ENCODE assay signal across 21 cellular contexts in the genomic region with DNA sequence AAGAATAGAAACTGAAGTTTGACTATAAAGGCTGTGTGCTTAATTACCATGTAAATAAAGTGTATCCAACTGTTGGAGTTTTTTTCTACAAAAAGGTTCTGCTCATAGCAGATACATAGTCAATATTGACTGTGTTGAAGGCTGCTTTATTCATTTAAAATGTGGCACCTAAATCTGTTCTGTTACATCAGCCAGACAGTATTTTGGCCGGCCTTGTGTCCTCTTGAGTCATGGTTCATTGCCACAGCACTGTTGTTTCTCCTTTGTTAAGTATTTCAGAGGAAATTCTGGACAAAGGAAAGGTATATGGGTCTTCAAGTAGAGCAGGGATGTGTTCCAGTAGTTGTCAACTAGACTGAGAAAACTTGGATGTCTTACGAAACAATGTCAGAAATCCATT.
DNase-seq lines count a peak whose midpoint lies in the region; TF ChIP-seq lines count a peak whose summit lies in the region.
"Had no signal": no experiment of that assay in that cellular context is flagged by ENCODE, and none has a peak within 500 bp of the region (broad histone marks: within the 10 kb centered on the region; RNA-seq: fewer than 3 reads in every experiment).

No MANE protein-coding gene starts in this region.

- H3K36me3 Mint-ChIP-seq in progenitor cell of endocrine pancreas (ENCODE audit: insufficient read depth), result peaks cover 2% of the 10 kb centered on the region
- H3K36me3 Mint-ChIP-seq in HFFc6 (ENCODE audit: low read depth), result peaks cover 23% of the 10 kb centered on the region
- H3K36me3 Mint-ChIP-seq: activated naive CD4-positive, alpha-beta T cell treated with anti-CD3 and anti-CD28 coated beads, Interleukin-2, amount 50 U/mL, for 72 hours had no signal

- H3K36me3 ChIP-seq in MG63, result no peaks in the 10 kb centered on the region
- H3K36me3 ChIP-seq: neutrophil had no signal

- no peak overlapping the region for H3K4me3 Mint-ChIP-seq in progenitor cell of endocrine pancreas (ENCODE audit: low read depth)
- H3K4me3 Mint-ChIP-seq in HFFc6, result no peak overlapping the region
- H3K4me3 Mint-ChIP-seq: activated CD4-positive, alpha-beta T cell treated with anti-CD3 and anti-CD28 coated beads for 36 hours; central memory CD8-positive, alpha-beta T cell; H9 had no signal

- no peak overlapping the region for H3K27ac ChIP-seq in coronary artery
- H3K27ac ChIP-seq: neutrophil, RWPE1 had no signal

- H3K9me3 ChIP-seq in MG63, result no peaks in the 10 kb centered on the region
- H3K9me3 ChIP-seq: neutrophil had no signal

- DNase-seq in DMS153 (lab: John Stamatoyannopoulos, UW) (peak; percentile 85), MG63 (peak; percentile 6), SHP77 treated with DMSO at 0.1 percent for 48 hours (lab: John Stamatoyannopoulos, UW) (peak; percentile 47), fibroblast of the aortic adventitia (ENCODE audit: low read depth) (peak; percentile 89), coronary artery (ENCODE audit: low spot score) (no peak), progenitor cell of endocrine pancreas (ENCODE audit: low spot score, unreplicated experiment) (no peak), HFFc6 (no peak)
- DNase-seq in activated effector memory CD4-positive, alpha-beta T cell treated with anti-CD3 and anti-CD28 coated beads, Interleukin-2, amount 50 U/mL, for 16 hours, result no peak
- DNase-seq: activated CD4-positive, alpha-beta T cell treated with anti-CD3 and anti-CD28 coated beads for 36 hours; activated T-cell treated with anti-CD3 and anti-CD28 coated beads for 4 hours; AML-193; H9; head of caudate nucleus; kidney; NCI-H1105 treated with DMSO at 0.1 percent for 48 hours; stimulated activated CD4-positive, alpha-beta T cell treated with anti-CD3 and anti-CD28 coated beads, Interleukin-4, amount 100 ng/mL, for 4 hours; trophoblast cell had no signal

- H3K27me3 Mint-ChIP-seq in progenitor cell of endocrine pancreas, result no peaks in the 10 kb centered on the region
- no peaks in the 10 kb centered on the region for H3K27me3 Mint-ChIP-seq in HFFc6 (ENCODE audit: insufficient read depth)
- H3K27me3 Mint-ChIP-seq: activated CD4-positive, alpha-beta T cell treated with anti-CD3 and anti-CD28 coated beads for 36 hours; central memory CD8-positive, alpha-beta T cell had no signal

- H3K4me3 ChIP-seq in MG63, result no peak overlapping the region
- H3K4me3 ChIP-seq in fibroblast of the aortic adventitia (ENCODE audit: low read depth, low read length), result no peak overlapping the region
- H3K4me3 ChIP-seq in coronary artery, result no peak overlapping the region

- TF ChIP-seq CTCF in fibroblast of the aortic adventitia (IDR thresholded peaks at IDR 0.05; ENCODE audit: insufficient read depth, low read length) (no peak), coronary artery (IDR thresholded peaks at IDR 0.05) (no peak), progenitor cell of endocrine pancreas (IDR thresholded peaks at IDR 0.05; ENCODE audit: unreplicated experiment) (no peak), HFFc6 (IDR thresholded peaks at IDR 0.05) (no peak)

- no peaks in the 10 kb centered on the region for H3K4me1 Mint-ChIP-seq in progenitor cell of endocrine pancreas (ENCODE audit: low read depth)
- peaks cover 29% of the 10 kb centered on the region for H3K4me1 Mint-ChIP-seq in HFFc6 (ENCODE audit: low read depth)
- H3K4me1 Mint-ChIP-seq: activated CD4-positive, alpha-beta T cell treated with anti-CD3 and anti-CD28 coated beads for 36 hours; central memory CD8-positive, alpha-beta T cell had no signal

- H3K9me3 Mint-ChIP-seq in progenitor cell of endocrine pancreas (ENCODE audit: low read depth) (no peaks in the 10 kb centered on the region), HFFc6 (no peaks in the 10 kb centered on the region)
- H3K9me3 Mint-ChIP-seq: activated naive CD4-positive, alpha-beta T cell treated with anti-CD3 and anti-CD28 coated beads, Interleukin-2, amount 50 U/mL, for 72 hours; central memory CD8-positive, alpha-beta T cell; H9 had no signal

- H3K27ac Mint-ChIP-seq in progenitor cell of endocrine pancreas, result no peak overlapping the region
- H3K27ac Mint-ChIP-seq in HFFc6, result no peak overlapping the region
- H3K27ac Mint-ChIP-seq: activated CD4-positive, alpha-beta T cell treated with anti-CD3 and anti-CD28 coated beads for 36 hours; activated naive CD4-positive, alpha-beta T cell treated with anti-CD3 and anti-CD28 coated beads, Interleukin-2, amount 50 U/mL, for 72 hours; H9 had no signal

- H3K27me3 ChIP-seq in MG63, result no peaks in the 10 kb centered on the region
- H3K27me3 ChIP-seq: neutrophil had no signal

Comparison
In these comparisons a context has a peak if more than half of its experiments do, and no peak if none do; other contexts are left out.
1. DNase-seq: peak in DMS153 (single experiment), MG63 (single experiment), SHP77 treated with DMSO at 0.1 percent for 48 hours (single experiment) and fibroblast of the aortic adventitia (single experiment); none in activated effector memory CD4-positive, alpha-beta T cell treated with anti-CD3 and anti-CD28 coated beads, Interleukin-2, amount 50 U/mL, for 16 hours (single experiment), coronary artery (single experiment), progenitor cell of endocrine pancreas (single experiment) and HFFc6 (single experiment).